In genomic region chr5:169651526-169651925, GRCh38 we compare ENCODE assay signal across 11 cellular contexts. TPM values are rescaled to one million over a fixed set of nuclear protein-coding genes. Genes with fewer than 3 reads are reported as not detected.
DNase-seq lines count a peak whose midpoint lies in the region; ATAC-seq and TF ChIP-seq lines count a peak whose summit lies in the region.
"Had no signal": no experiment of that assay in that cellular context is flagged by ENCODE, and none has a peak within 500 bp of the region (broad histone marks: within the 10 kb centered on the region; RNA-seq: fewer than 3 reads in every experiment).

No MANE protein-coding gene starts in this region.

- no peak for TF ChIP-seq CTCF in nephron progenitor cell (IDR thresholded peaks at IDR 0.05)

- H3K9me3 ChIP-seq in Karpas-422 (ENCODE audit: low read length) (no peaks in the 10 kb centered on the region), SJCRH30 (replicated peaks) (no peaks in the 10 kb centered on the region)

- peaks cover 66% of the 10 kb centered on the region for H4K20me1 ChIP-seq in Karpas-422 (ENCODE audit: insufficient read depth, low read depth, low read length)

- H3K79me2 ChIP-seq in Karpas-422 (ENCODE audit: low read length) = peaks cover 100% of the 10 kb centered on the region

- H3K36me3 Mint-ChIP-seq in T-helper 1 cell treated with Interleukin-12 subunit alpha and Interleukin-12 subunit beta and Interleukin-4 antibody, amounts not matched to agents 30 μg/mL and 1 μg/mL, for 36 hours (ENCODE audit: low read depth) = peaks cover 53% of the 10 kb centered on the region
- H3K36me3 Mint-ChIP-seq in activated naive CD8-positive, alpha-beta T cell treated with anti-CD3 and anti-CD28 coated beads, Interleukin-2, amount 50 U/mL, for 24 hours (ENCODE audit: low read depth) = peaks cover 55% of the 10 kb centered on the region
- H3K36me3 Mint-ChIP-seq in naive thymus-derived CD8-positive, alpha-beta T cell = peaks cover 0 to 44% (median 16%) of the 10 kb centered on the region in 3 donors
- no peaks in the 10 kb centered on the region for H3K36me3 Mint-ChIP-seq in nephron progenitor cell (ENCODE audit: low read depth)

- no peaks in the 10 kb centered on the region for H3K9me3 Mint-ChIP-seq in T-helper 1 cell treated with Interleukin-12 subunit alpha and Interleukin-12 subunit beta and Interleukin-4 antibody, amounts not matched to agents 30 μg/mL and 1 μg/mL, for 36 hours
- H3K9me3 Mint-ChIP-seq in activated naive CD8-positive, alpha-beta T cell treated with anti-CD3 and anti-CD28 coated beads, Interleukin-2, amount 50 U/mL, for 24 hours = no peaks in the 10 kb centered on the region
- H3K9me3 Mint-ChIP-seq in naive thymus-derived CD8-positive, alpha-beta T cell = no peaks in the 10 kb centered on the region
- H3K9me3 Mint-ChIP-seq in nephron progenitor cell = no peaks in the 10 kb centered on the region

- H3K4me1 ChIP-seq in Karpas-422 (ENCODE audit: low read length) = peaks cover 57% of the 10 kb centered on the region
- H3K4me1 ChIP-seq in SJCRH30 = peaks cover 7% of the 10 kb centered on the region; the same call in 1 of the 2 replicates

- H3K27ac ChIP-seq in Karpas-422 (ENCODE audit: low read length) (peak overlapping the region; percentile 66), SJCRH30 (no peak overlapping the region)

- no peak overlapping the region for H2AFZ ChIP-seq in Karpas-422 (ENCODE audit: low read length)

- ATAC-seq in activated naive CD8-positive, alpha-beta T cell treated with anti-CD3 and anti-CD28 coated beads, Interleukin-2, amount 50 U/mL, for 24 hours = no peak
- no peak for ATAC-seq in naive thymus-derived CD8-positive, alpha-beta T cell
- ATAC-seq in HG02642 (IDR thresholded peaks at IDR 0.05; ENCODE audit: poor library complexity, unreplicated experiment) = no peak

- DNase-seq in T-helper 1 cell (no peak), Karpas-422 (no peak), SJCRH30 (no peak), nephron progenitor cell (no peak)
- DNase-seq in activated naive CD8-positive, alpha-beta T cell treated with anti-CD3 and anti-CD28 coated beads, Interleukin-2, amount 50 U/mL, for 24 hours = no peak
- no peak for DNase-seq in naive thymus-derived CD8-positive, alpha-beta T cell
- DNase-seq: NCI-H1048, NCI-H524 treated with DMSO at 0.1 percent for 48 hours, SIG-M5 had no signal

- POLR2A ChIA-PET in naive thymus-derived CD8-positive, alpha-beta T cell (lab: Charles Lee) = interaction anchor here (0.8 kb wide), 1 partner anchor 14 kb away, joined by 4 read pairs; the partner anchor contains the start of gene DOCK2

- peak overlapping the region; percentile 49 for H3K4me2 ChIP-seq in Karpas-422 (ENCODE audit: low read depth, low read length, poor library complexity, severe bottlenecking)

- peak overlapping the region; percentile 93 for H3K27ac Mint-ChIP-seq in T-helper 1 cell treated with Interleukin-12 subunit alpha and Interleukin-12 subunit beta and Interleukin-4 antibody, amounts not matched to agents 30 μg/mL and 1 μg/mL, for 36 hours
- peak overlapping the region; percentile 97 for H3K27ac Mint-ChIP-seq in activated naive CD8-positive, alpha-beta T cell treated with anti-CD3 and anti-CD28 coated beads, Interleukin-2, amount 50 U/mL, for 24 hours
- H3K27ac Mint-ChIP-seq in naive thymus-derived CD8-positive, alpha-beta T cell = peak overlapping the region; percentile 21 to 95 (median 86)
- no peak overlapping the region for H3K27ac Mint-ChIP-seq in nephron progenitor cell

- H3K9me2 ChIP-seq in Karpas-422 (replicated peaks; ENCODE audit: insufficient read depth, low read length) = no peaks in the 10 kb centered on the region

- H3K4me3 ChIP-seq in Karpas-422 (ENCODE audit: low read length) = no peak overlapping the region; the same call in 1 of the 2 replicates
- H3K4me3 ChIP-seq in SJCRH30 = no peak overlapping the region

- H3K36me3 ChIP-seq in Karpas-422 (ENCODE audit: insufficient read depth, low read length) (peaks cover 34% of the 10 kb centered on the region), SJCRH30 (no peaks in the 10 kb centered on the region)

- peak overlapping the region; percentile 41; the same call in 1 of the 2 replicates for H3K9ac ChIP-seq in Karpas-422 (ENCODE audit: low read length)

- peak overlapping the region; percentile 70 for H3K4me3 Mint-ChIP-seq in T-helper 1 cell treated with Interleukin-12 subunit alpha and Interleukin-12 subunit beta and Interleukin-4 antibody, amounts not matched to agents 30 μg/mL and 1 μg/mL, for 36 hours
- H3K4me3 Mint-ChIP-seq in activated naive CD8-positive, alpha-beta T cell treated with anti-CD3 and anti-CD28 coated beads, Interleukin-2, amount 50 U/mL, for 24 hours = peak overlapping the region; percentile 72
- peak overlapping the region in 8 of 10 donors; percentile 19 to 81 (median 71) for H3K4me3 Mint-ChIP-seq in naive thymus-derived CD8-positive, alpha-beta T cell
- no peak overlapping the region for H3K4me3 Mint-ChIP-seq in nephron progenitor cell

- H3K4me1 Mint-ChIP-seq in T-helper 1 cell treated with Interleukin-12 subunit alpha and Interleukin-12 subunit beta and Interleukin-4 antibody, amounts not matched to agents 30 μg/mL and 1 μg/mL, for 36 hours (ENCODE audit: low read depth) = peaks cover 89% of the 10 kb centered on the region
- H3K4me1 Mint-ChIP-seq in activated naive CD8-positive, alpha-beta T cell treated with anti-CD3 and anti-CD28 coated beads, Interleukin-2, amount 50 U/mL, for 24 hours = peaks cover 99% of the 10 kb centered on the region
- peaks cover 63 to 100% (median 100%) of the 10 kb centered on the region in 4 donors for H3K4me1 Mint-ChIP-seq in naive thymus-derived CD8-positive, alpha-beta T cell
- H3K4me1 Mint-ChIP-seq in nephron progenitor cell = peaks cover 21% of the 10 kb centered on the region

- H3K27me3 Mint-ChIP-seq in T-helper 1 cell treated with Interleukin-12 subunit alpha and Interleukin-12 subunit beta and Interleukin-4 antibody, amounts not matched to agents 30 μg/mL and 1 μg/mL, for 36 hours (ENCODE audit: low read depth) = no peaks in the 10 kb centered on the region
- no peaks in the 10 kb centered on the region for H3K27me3 Mint-ChIP-seq in activated naive CD8-positive, alpha-beta T cell treated with anti-CD3 and anti-CD28 coated beads, Interleukin-2, amount 50 U/mL, for 24 hours
- no peaks in the 10 kb centered on the region for H3K27me3 Mint-ChIP-seq in naive thymus-derived CD8-positive, alpha-beta T cell
- peaks cover 17% of the 10 kb centered on the region for H3K27me3 Mint-ChIP-seq in nephron progenitor cell (ENCODE audit: low read depth, poor library complexity)

- H3K27me3 ChIP-seq in Karpas-422 (ENCODE audit: low read length) (no peaks in the 10 kb centered on the region), SJCRH30 (0 out of 2 replicates have a peak, but pooled peaks cover 4% of the 10 kb centered on the region)

RNA-seq across cellular contexts. Expression of gene DOCK2, which starts 14.5 kb away (rescaled TPM):
- total RNA-seq in Karpas-422 (2014; rRNA removed; shearing (Covaris generic); ENCODE audit: low replicate concordance) = 199 and 255 TPM in 2 replicates
- 100 to 1,000 TPM; 171 to 182 TPM for total RNA-seq in naive thymus-derived CD8-positive, alpha-beta T cell
- 10 to 100 TPM; 59.5 to 84.6 (median 71.0) TPM for polyA plus RNA-seq in naive thymus-derived CD8-positive, alpha-beta T cell
- 0.10 and 0.20 TPM in 2 replicates for total RNA-seq in SJCRH30 (2014; rRNA removed; shearing (Covaris generic))

Comparison
In these comparisons a context has a peak if more than half of its experiments do, and no peak if none do; other contexts are left out.
1. RNA of gene DOCK2, which starts 14.5 kb away (total RNA-seq): 199 to 255 TPM in Karpas-422 and 171 to 182 TPM in naive thymus-derived CD8-positive, alpha-beta T cell; 0.10 to 0.20 TPM in SJCRH30; every median in the first group is over 100 times any median in the second.